1 cellular context compared by ENCODE assay signal in the genomic region with DNA sequence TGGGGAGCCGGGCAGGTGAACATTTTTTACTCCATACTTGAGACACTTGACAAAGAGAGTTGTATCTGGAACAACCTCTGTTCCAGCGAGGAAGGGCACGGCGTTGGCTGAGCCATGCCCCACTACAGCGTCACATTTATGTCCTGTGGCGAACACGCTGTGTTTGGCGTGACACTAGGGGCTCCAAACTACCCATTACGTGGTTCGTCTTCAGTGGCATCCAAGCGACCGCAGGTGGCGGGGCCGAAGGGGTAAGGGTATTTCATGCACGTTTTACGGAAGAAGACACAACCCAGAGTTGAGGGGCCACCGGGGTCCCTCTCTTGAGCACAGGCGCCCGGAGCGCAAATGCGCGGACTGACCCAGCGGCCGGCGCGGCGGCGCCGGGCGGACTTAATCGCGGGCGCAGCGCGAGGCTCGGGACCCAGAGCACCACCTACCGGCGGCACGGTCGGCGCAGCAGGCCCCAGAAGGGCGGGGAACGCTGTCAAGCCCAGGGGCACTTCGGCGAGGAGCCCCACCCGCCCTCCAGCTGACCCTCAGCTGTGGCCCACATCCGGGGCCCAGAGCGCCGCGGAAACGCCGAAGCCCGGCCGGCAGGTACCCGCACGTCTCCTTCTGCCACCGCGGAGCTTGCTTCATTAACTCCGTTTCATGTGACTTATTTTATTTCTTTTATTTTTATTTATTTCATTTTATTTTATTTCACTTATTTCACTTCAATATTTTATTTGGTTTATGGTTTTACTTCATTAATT.
TF ChIP-seq lines count a peak whose summit lies in the region.

No MANE protein-coding gene starts in this region.

TF ChIP-seq in K562, 482 proteins besides CTCF, POLR2A, EP300 and RAD21 (continued from another document and continues in another):
- TF ChIP-seq, protein P1, sequence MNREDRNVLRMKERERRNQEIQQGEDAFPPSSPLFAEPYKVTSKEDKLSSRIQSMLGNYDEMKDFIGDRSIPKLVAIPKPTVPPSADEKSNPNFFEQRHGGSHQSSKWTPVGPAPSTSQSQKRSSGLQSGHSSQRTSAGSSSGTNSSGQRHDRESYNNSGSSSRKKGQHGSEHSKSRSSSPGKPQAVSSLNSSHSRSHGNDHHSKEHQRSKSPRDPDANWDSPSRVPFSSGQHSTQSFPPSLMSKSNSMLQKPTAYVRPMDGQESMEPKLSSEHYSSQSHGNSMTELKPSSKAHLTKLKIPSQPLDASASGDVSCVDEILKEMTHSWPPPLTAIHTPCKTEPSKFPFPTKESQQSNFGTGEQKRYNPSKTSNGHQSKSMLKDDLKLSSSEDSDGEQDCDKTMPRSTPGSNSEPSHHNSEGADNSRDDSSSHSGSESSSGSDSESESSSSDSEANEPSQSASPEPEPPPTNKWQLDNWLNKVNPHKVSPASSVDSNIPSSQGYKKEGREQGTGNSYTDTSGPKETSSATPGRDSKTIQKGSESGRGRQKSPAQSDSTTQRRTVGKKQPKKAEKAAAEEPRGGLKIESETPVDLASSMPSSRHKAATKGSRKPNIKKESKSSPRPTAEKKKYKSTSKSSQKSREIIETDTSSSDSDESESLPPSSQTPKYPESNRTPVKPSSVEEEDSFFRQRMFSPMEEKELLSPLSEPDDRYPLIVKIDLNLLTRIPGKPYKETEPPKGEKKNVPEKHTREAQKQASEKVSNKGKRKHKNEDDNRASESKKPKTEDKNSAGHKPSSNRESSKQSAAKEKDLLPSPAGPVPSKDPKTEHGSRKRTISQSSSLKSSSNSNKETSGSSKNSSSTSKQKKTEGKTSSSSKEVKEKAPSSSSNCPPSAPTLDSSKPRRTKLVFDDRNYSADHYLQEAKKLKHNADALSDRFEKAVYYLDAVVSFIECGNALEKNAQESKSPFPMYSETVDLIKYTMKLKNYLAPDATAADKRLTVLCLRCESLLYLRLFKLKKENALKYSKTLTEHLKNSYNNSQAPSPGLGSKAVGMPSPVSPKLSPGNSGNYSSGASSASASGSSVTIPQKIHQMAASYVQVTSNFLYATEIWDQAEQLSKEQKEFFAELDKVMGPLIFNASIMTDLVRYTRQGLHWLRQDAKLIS (CRISPR knock-in tag; IDR thresholded peaks at IDR 0.05), result peak; percentile 68; the same call in 1 of the 2 replicates
- TF ChIP-seq SRSF3 (IDR thresholded peaks at IDR 0.05; ENCODE audit: insufficient read depth, low read length) (no peak), KDM5B (IDR thresholded peaks at IDR 0.05; ENCODE audit: insufficient replicate concordance, low read depth, low read length) (peak; percentile 42), ZNF57 (CRISPR knock-in tag; IDR thresholded peaks at IDR 0.05) (no peak), SIN3A (IDR thresholded peaks at IDR 0.05; ENCODE audit: borderline replicate concordance in 2 of 2, control insufficient read depth in 1 of 2, low read depth in 2 of 2, low read length in 2 of 2) (peak; percentile 97 to 98), SMAD2 (IDR thresholded peaks at IDR 0.05; ENCODE audit: low read depth, low read length) (no peak), PHF8 (IDR thresholded peaks at IDR 0.05; ENCODE audit: borderline replicate concordance, low read length) (peak; percentile 65; the same call in 1 of the 2 replicates), HSF4 (CRISPR knock-in tag; IDR thresholded peaks at IDR 0.05; ENCODE audit: borderline replicate concordance) (no peak), SETDB1 (IDR thresholded peaks at IDR 0.05; ENCODE audit: low read length) (no peak), DACH1 (IDR thresholded peaks at IDR 0.05; ENCODE audit: partially characterized antibody) (peak; percentile 95), SMC3 (conservative IDR thresholded peaks at IDR 0.05; ENCODE audit: insufficient read depth, low read depth, low read length) (peak; percentile 77; the same call in 1 of the 2 replicates), SRSF1 (IDR thresholded peaks at IDR 0.05; ENCODE audit: low read depth, low read length) (no peak), BDP1 (IDR thresholded peaks at IDR 0.05; ENCODE audit: insufficient read depth, insufficient read length) (no peak), TEAD4 (IDR thresholded peaks at IDR 0.05; ENCODE audit: low read length) (peak; percentile 17; the same call in 1 of the 2 replicates), TEAD4 (CRISPR knock-in tag; IDR thresholded peaks at IDR 0.05; ENCODE audit: borderline replicate concordance) (no peak), RAD51 (IDR thresholded peaks at IDR 0.05; ENCODE audit: borderline replicate concordance, low read depth) (no peak), CBFA2T2 (conservative IDR thresholded peaks at IDR 0.05) (no peak), ZNF696 (CRISPR knock-in tag; conservative IDR thresholded peaks at IDR 0.05) (no peak), ZNF766 (CRISPR knock-in tag; conservative IDR thresholded peaks at IDR 0.05) (no peak), HDAC6 (IDR thresholded peaks at IDR 0.05; ENCODE audit: low read depth, low read length) (0 out of 2 replicates have a peak, but pooled peaks have one; percentile 80), ZNF282 (CRISPR knock-in tag; IDR thresholded peaks at IDR 0.05) (no peak), SUPT5H (IDR thresholded peaks at IDR 0.05) (peak; percentile 65; the same call in 1 of the 2 replicates), TOE1 (IDR thresholded peaks at IDR 0.05; ENCODE audit: borderline replicate concordance) (no peak), TOE1 (CRISPR knock-in tag; IDR thresholded peaks at IDR 0.05; ENCODE audit: borderline replicate concordance, low read depth) (0 out of 2 replicates have a peak, but pooled peaks have one; percentile 10)
- TF ChIP-seq, protein P2, sequence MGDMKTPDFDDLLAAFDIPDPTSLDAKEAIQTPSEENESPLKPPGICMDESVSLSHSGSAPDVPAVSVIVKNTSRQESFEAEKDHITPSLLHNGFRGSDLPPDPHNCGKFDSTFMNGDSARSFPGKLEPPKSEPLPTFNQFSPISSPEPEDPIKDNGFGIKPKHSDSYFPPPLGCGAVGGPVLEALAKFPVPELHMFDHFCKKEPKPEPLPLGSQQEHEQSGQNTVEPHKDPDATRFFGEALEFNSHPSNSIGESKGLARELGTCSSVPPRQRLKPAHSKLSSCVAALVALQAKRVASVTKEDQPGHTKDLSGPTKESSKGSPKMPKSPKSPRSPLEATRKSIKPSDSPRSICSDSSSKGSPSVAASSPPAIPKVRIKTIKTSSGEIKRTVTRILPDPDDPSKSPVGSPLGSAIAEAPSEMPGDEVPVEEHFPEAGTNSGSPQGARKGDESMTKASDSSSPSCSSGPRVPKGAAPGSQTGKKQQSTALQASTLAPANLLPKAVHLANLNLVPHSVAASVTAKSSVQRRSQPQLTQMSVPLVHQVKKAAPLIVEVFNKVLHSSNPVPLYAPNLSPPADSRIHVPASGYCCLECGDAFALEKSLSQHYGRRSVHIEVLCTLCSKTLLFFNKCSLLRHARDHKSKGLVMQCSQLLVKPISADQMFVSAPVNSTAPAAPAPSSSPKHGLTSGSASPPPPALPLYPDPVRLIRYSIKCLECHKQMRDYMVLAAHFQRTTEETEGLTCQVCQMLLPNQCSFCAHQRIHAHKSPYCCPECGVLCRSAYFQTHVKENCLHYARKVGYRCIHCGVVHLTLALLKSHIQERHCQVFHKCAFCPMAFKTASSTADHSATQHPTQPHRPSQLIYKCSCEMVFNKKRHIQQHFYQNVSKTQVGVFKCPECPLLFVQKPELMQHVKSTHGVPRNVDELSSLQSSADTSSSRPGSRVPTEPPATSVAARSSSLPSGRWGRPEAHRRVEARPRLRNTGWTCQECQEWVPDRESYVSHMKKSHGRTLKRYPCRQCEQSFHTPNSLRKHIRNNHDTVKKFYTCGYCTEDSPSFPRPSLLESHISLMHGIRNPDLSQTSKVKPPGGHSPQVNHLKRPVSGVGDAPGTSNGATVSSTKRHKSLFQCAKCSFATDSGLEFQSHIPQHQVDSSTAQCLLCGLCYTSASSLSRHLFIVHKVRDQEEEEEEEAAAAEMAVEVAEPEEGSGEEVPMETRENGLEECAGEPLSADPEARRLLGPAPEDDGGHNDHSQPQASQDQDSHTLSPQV (IDR thresholded peaks at IDR 0.05), result no peak
- TF ChIP-seq, protein P3, sequence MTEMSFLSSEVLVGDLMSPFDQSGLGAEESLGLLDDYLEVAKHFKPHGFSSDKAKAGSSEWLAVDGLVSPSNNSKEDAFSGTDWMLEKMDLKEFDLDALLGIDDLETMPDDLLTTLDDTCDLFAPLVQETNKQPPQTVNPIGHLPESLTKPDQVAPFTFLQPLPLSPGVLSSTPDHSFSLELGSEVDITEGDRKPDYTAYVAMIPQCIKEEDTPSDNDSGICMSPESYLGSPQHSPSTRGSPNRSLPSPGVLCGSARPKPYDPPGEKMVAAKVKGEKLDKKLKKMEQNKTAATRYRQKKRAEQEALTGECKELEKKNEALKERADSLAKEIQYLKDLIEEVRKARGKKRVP (CRISPR knock-in tag; IDR thresholded peaks at IDR 0.05), result no peak
- TF ChIP-seq, protein P4, sequence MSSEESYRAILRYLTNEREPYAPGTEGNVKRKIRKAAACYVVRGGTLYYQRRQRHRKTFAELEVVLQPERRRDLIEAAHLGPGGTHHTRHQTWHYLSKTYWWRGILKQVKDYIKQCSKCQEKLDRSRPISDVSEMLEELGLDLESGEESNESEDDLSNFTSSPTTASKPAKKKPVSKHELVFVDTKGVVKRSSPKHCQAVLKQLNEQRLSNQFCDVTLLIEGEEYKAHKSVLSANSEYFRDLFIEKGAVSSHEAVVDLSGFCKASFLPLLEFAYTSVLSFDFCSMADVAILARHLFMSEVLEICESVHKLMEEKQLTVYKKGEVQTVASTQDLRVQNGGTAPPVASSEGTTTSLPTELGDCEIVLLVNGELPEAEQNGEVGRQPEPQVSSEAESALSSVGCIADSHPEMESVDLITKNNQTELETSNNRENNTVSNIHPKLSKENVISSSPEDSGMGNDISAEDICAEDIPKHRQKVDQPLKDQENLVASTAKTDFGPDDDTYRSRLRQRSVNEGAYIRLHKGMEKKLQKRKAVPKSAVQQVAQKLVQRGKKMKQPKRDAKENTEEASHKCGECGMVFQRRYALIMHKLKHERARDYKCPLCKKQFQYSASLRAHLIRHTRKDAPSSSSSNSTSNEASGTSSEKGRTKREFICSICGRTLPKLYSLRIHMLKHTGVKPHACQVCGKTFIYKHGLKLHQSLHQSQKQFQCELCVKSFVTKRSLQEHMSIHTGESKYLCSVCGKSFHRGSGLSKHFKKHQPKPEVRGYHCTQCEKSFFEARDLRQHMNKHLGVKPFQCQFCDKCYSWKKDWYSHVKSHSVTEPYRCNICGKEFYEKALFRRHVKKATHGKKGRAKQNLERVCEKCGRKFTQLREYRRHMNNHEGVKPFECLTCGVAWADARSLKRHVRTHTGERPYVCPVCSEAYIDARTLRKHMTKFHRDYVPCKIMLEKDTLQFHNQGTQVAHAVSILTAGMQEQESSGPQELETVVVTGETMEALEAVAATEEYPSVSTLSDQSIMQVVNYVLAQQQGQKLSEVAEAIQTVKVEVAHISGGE (CRISPR knock-in tag; IDR thresholded peaks at IDR 0.05), result peak in 1 of 3 experiments; percentile 69; a peak in 1 of 6 replicates
- TF ChIP-seq, protein P5, sequence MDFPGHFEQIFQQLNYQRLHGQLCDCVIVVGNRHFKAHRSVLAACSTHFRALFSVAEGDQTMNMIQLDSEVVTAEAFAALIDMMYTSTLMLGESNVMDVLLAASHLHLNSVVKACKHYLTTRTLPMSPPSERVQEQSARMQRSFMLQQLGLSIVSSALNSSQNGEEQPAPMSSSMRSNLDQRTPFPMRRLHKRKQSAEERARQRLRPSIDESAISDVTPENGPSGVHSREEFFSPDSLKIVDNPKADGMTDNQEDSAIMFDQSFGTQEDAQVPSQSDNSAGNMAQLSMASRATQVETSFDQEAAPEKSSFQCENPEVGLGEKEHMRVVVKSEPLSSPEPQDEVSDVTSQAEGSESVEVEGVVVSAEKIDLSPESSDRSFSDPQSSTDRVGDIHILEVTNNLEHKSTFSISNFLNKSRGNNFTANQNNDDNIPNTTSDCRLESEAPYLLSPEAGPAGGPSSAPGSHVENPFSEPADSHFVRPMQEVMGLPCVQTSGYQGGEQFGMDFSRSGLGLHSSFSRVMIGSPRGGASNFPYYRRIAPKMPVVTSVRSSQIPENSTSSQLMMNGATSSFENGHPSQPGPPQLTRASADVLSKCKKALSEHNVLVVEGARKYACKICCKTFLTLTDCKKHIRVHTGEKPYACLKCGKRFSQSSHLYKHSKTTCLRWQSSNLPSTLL (IDR thresholded peaks at IDR 0.05), result no peak
